26 cellular contexts compared by ENCODE assay signal in genomic region chrX:30190426-30190825, GRCh38. TPM values are rescaled to one million over a fixed set of nuclear protein-coding genes. Genes with fewer than 3 reads are reported as not detected.
DNase-seq lines count a peak whose midpoint lies in the region; ATAC-seq, FAIRE-seq and TF ChIP-seq lines count a peak whose summit lies in the region.
"Had no signal": no experiment of that assay in that cellular context is flagged by ENCODE, and none has a peak within 500 bp of the region (broad histone marks: within the 10 kb centered on the region; RNA-seq: fewer than 3 reads in every experiment).

No MANE protein-coding gene starts in this region.

- TF ChIP-seq CTCF in HepG2 (CRISPR knock-in tag; IDR thresholded peaks at IDR 0.05) = no peak
- TF ChIP-seq CTCF in right lobe of liver (IDR thresholded peaks at IDR 0.05) = no peak

- H3K79me2 ChIP-seq in HepG2 (ENCODE audit: insufficient read depth, low read length) = no peaks in the 10 kb centered on the region

- no peaks in the 10 kb centered on the region for H4K20me1 ChIP-seq in HepG2 (ENCODE audit: insufficient read depth, low read length)

- no peak overlapping the region for H3K4me2 ChIP-seq in HepG2 (ENCODE audit: low read depth, low read length)

- TF ChIP-seq EP300 in HepG2 (IDR thresholded peaks at IDR 0.05; ENCODE audit: low read depth in 2 of 2, low read length in 2 of 2) (no peak), HepG2 (CRISPR knock-in tag; IDR thresholded peaks at IDR 0.05; ENCODE audit: borderline replicate concordance) (no peak)

- ATAC-seq in HepG2 (no peak), right lobe of liver (no peak), left ventricle myocardium superior (no peak), GM18870 (IDR thresholded peaks at IDR 0.05; ENCODE audit: unreplicated experiment) (no peak)

- FAIRE-seq in HepG2 (lab: Jason Lieb, UNC) (no peak), colon (lab: Jason Lieb, UNC) (peak; percentile 76), small intestine (lab: Jason Lieb, UNC) (peak; percentile 55), frontal cortex (lab: Jason Lieb, UNC) (no peak)
- FAIRE-seq: GM12891, GM18507, H54 had no signal

- H3K4me3 ChIP-seq in HepG2 (replicated peaks in 1 of 3; ENCODE audit: insufficient read depth in 1 of 3, low read depth in 2 of 3, low read length in 3 of 3) (no peak overlapping the region), right lobe of liver (no peak overlapping the region), small intestine (ENCODE audit: low read depth in 1 of 2, low read length in 2 of 2) (no peak overlapping the region)
- H3K4me3 ChIP-seq: HAP-1 had no signal

- BruUV-seq in HepG2 (replicated peaks; lab: Mats Ljungman, UMichigan) = no TSS peak

- DNase-seq in HepG2 (ENCODE audit: low spot score) = no peak
- DNase-seq in right lobe of liver = no peak
- DNase-seq in OCI-M1 (lab: John Stamatoyannopoulos, UW) = peak; percentile 0
- no peak for DNase-seq in small intestine
- no peak for DNase-seq in left ventricle myocardium superior
- no peak for DNase-seq in frontal cortex (ENCODE audit: low spot score in 2 of 2)
- DNase-seq: C1 segment of cervical spinal cord; Calu3; CD4-positive, alpha-beta memory T cell; COR-L47; DMS53; DMS79 treated with DMSO at 0.1 percent for 48 hours; GF-D8; GOT3; HFFc6 had no signal

- TF ChIP-seq RAD21 in HepG2 (CRISPR knock-in tag; IDR thresholded peaks at IDR 0.05) = no peak

- H3K36me3 ChIP-seq in HepG2 (replicated peaks in 1 of 2; ENCODE audit: control insufficient read depth in 1 of 2, insufficient read depth in 2 of 2, low read length in 2 of 2) = no peaks in the 10 kb centered on the region
- no peaks in the 10 kb centered on the region for H3K36me3 ChIP-seq in right lobe of liver
- no peaks in the 10 kb centered on the region for H3K36me3 ChIP-seq in small intestine (ENCODE audit: control insufficient read depth in 2 of 2, insufficient read depth in 2 of 2, low read length in 2 of 2)
- H3K36me3 ChIP-seq: HAP-1 had no signal

- H3K27me3 ChIP-seq in HepG2 (ENCODE audit: control insufficient read depth in 1 of 2, insufficient read depth in 2 of 2, low read length in 2 of 2) = no peaks in the 10 kb centered on the region
- peaks cover 0 to 7% of the 10 kb centered on the region in 2 donors for H3K27me3 ChIP-seq in right lobe of liver
- no peaks in the 10 kb centered on the region for H3K27me3 ChIP-seq in small intestine (ENCODE audit: control insufficient read depth in 2 of 2, insufficient read depth in 2 of 2, low read length in 2 of 2)

- WGBS in HepG2 (ENCODE audit: low lambda C conversion rate) = 53% methylated on average over 2 of the region's 2 CpGs
- 60% methylated on average over 2 of the region's 2 CpGs for WGBS in right lobe of liver (ENCODE audit: insufficient coverage, low coverage, low lambda C conversion rate, missing lambda C conversion rate)
- 84 to 94% (median 84%) methylated on average over 2 of the region's 2 CpGs for WGBS in small intestine, 3 donors

- TF ChIP-seq POLR2A in HepG2 (IDR thresholded peaks at IDR 0.05; ENCODE audit: insufficient read depth in 1 of 2, low read depth in 2 of 2, low read length in 2 of 2) = no peak
- no peak for TF ChIP-seq POLR2A in right lobe of liver (IDR thresholded peaks at IDR 0.05)

- no peak overlapping the region for H3K9ac ChIP-seq in HepG2 (ENCODE audit: insufficient read depth, low read depth, low read length)

- H3K27ac ChIP-seq in HepG2 (ENCODE audit: extremely low read length, insufficient read depth, low read length) = no peak overlapping the region
- no peak overlapping the region for H3K27ac ChIP-seq in right lobe of liver
- H3K27ac ChIP-seq in small intestine (ENCODE audit: low read depth in 1 of 2, low read length in 1 of 2) = no peak overlapping the region

- H3K4me1 ChIP-seq in HepG2 (ENCODE audit: insufficient read depth, low read length) (no peaks in the 10 kb centered on the region), right lobe of liver (no peaks in the 10 kb centered on the region), small intestine (ENCODE audit: control insufficient read depth in 2 of 2, insufficient read depth in 1 of 2, low read depth in 1 of 2, low read length in 1 of 2) (no peaks in the 10 kb centered on the region)
- H3K4me1 ChIP-seq: HAP-1 had no signal

- CTCF ChIA-PET in HepG2 (lab: Yijun Ruan, JAX; ENCODE audit: low intra/inter-chr PET ratio, low total read pairs) = no interaction called here

- in situ Hi-C loops in HepG2 (cut with HindIII; ENCODE audit: extremely low pct_ligation_motif_present, low pct_unique_long_range_greater_than_20kb) = no loop called here

- H3K9me3 ChIP-seq in HepG2 (ENCODE audit: low read length) (no peaks in the 10 kb centered on the region), right lobe of liver (no peaks in the 10 kb centered on the region), small intestine (ENCODE audit: control insufficient read depth, low read depth) (no peaks in the 10 kb centered on the region)
- H3K9me3 ChIP-seq: HAP-1 had no signal

- intact Hi-C loops in HepG2 (cut with micrococcal nuclease; ENCODE audit: unreplicated experiment) = no loop called here
- intact Hi-C loops in right lobe of liver (cut with DNase I) = no loop called here
- intact Hi-C loops in left ventricle myocardium superior (cut with micrococcal nuclease) = no loop called here

- POLR2A ChIA-PET in HepG2 (lab: Yijun Ruan, JAX) = no interaction called here

- no peak overlapping the region for H2AFZ ChIP-seq in HepG2 (ENCODE audit: low read length)

RNA-seq across cellular contexts. Expression of gene MAGEB2, which starts 24.9 kb away (rescaled TPM):
- total RNA-seq in HepG2 (2016; rRNA removed; fragmentation: Illumina TruSeq; extraction: Trizol) (not detected in 2 replicates), right lobe of liver (not detected), left ventricle myocardium superior (not detected), frontal cortex (not detected)
- not detected in 2 replicates for total RNA-seq in HepG2 (2016; cell fraction: cytosol; rRNA removed; fragmentation: Illumina TruSeq; extraction: Trizol; ENCODE audit: low read depth)
- total RNA-seq in HepG2 (2016; cell fraction: insoluble cytoplasmic fraction; rRNA removed; fragmentation: Illumina TruSeq; extraction: Trizol) = not detected in 2 replicates
- total RNA-seq in HepG2 (2016; cell fraction: membrane; rRNA removed; fragmentation: Illumina TruSeq; extraction: Trizol) = not detected in 2 replicates
- total RNA-seq in HepG2 (2016; cell fraction: nucleus; rRNA removed; fragmentation: Illumina TruSeq; extraction: Trizol) = not detected in 2 replicates
- polyA plus RNA-seq in HepG2 (2011; rRNA removed) (not detected in 2 replicates), small intestine (not detected)
- not detected in 2 replicates for polyA plus RNA-seq in HepG2 (2011; cell fraction: cytosol; rRNA removed)
- polyA plus RNA-seq in HepG2 (2011; cell fraction: nucleus; rRNA removed) = not detected in 2 replicates
- polyA plus RNA-seq in HepG2 (2012) = not detected in 2 replicates
- not detected in 2 replicates for polyA plus RNA-seq in HepG2 (2016; cell fraction: cytosol; fragmentation: Illumina TruSeq; extraction: Trizol; ENCODE audit: low read depth)
- polyA plus RNA-seq in HepG2 (2016; cell fraction: insoluble cytoplasmic fraction; fragmentation: Illumina TruSeq; extraction: Trizol; ENCODE audit: low read depth) = not detected in 2 replicates
- polyA plus RNA-seq in HepG2 (2016; cell fraction: membrane; fragmentation: Illumina TruSeq; extraction: Trizol; ENCODE audit: low read depth) = not detected in 2 replicates
- not detected in 2 replicates for polyA plus RNA-seq in HepG2 (2016; cell fraction: nucleus; fragmentation: Illumina TruSeq; extraction: Trizol; ENCODE audit: insufficient read depth, low read depth)
- polyA minus RNA-seq in HepG2 (2011; rRNA and poly(A)+ RNA removed; ENCODE audit: low replicate concordance) = not detected in 2 replicates
- not detected in 2 replicates for polyA minus RNA-seq in HepG2 (2011; cell fraction: cytosol; rRNA and poly(A)+ RNA removed)
- polyA minus RNA-seq in HepG2 (2011; cell fraction: nucleus; rRNA and poly(A)+ RNA removed) = not detected in 2 replicates
- total RNA-seq: A673; Calu3; CD4-positive, alpha-beta memory T cell; G401; HFFc6 had no signal
- polyA plus RNA-seq: BJ; CD4-positive, alpha-beta memory T cell had no signal

RNA-seq across cellular contexts. Expression of gene MAGEB3, which starts 40.0 kb away (rescaled TPM):
- total RNA-seq in HepG2 (2016; rRNA removed; fragmentation: Illumina TruSeq; extraction: Trizol) (not detected in 2 replicates), right lobe of liver (not detected), left ventricle myocardium superior (not detected), frontal cortex (not detected)
- total RNA-seq in HepG2 (2016; cell fraction: cytosol; rRNA removed; fragmentation: Illumina TruSeq; extraction: Trizol; ENCODE audit: low read depth) = not detected in 2 replicates
- total RNA-seq in HepG2 (2016; cell fraction: insoluble cytoplasmic fraction; rRNA removed; fragmentation: Illumina TruSeq; extraction: Trizol) = not detected in 2 replicates
- total RNA-seq in HepG2 (2016; cell fraction: membrane; rRNA removed; fragmentation: Illumina TruSeq; extraction: Trizol) = not detected in 2 replicates
- total RNA-seq in HepG2 (2016; cell fraction: nucleus; rRNA removed; fragmentation: Illumina TruSeq; extraction: Trizol) = not detected in 2 replicates
- polyA plus RNA-seq in HepG2 (2011; rRNA removed) (not detected in 2 replicates), small intestine (not detected)
- polyA plus RNA-seq in HepG2 (2011; cell fraction: cytosol; rRNA removed) = not detected in 2 replicates
- not detected in 2 replicates for polyA plus RNA-seq in HepG2 (2011; cell fraction: nucleus; rRNA removed)
- polyA plus RNA-seq in HepG2 (2012) = not detected in 2 replicates
- polyA plus RNA-seq in HepG2 (2016; cell fraction: cytosol; fragmentation: Illumina TruSeq; extraction: Trizol; ENCODE audit: low read depth) = not detected in 2 replicates
- polyA plus RNA-seq in HepG2 (2016; cell fraction: insoluble cytoplasmic fraction; fragmentation: Illumina TruSeq; extraction: Trizol; ENCODE audit: low read depth) = not detected in 2 replicates
- polyA plus RNA-seq in HepG2 (2016; cell fraction: membrane; fragmentation: Illumina TruSeq; extraction: Trizol; ENCODE audit: low read depth) = not detected in 2 replicates
- polyA plus RNA-seq in HepG2 (2016; cell fraction: nucleus; fragmentation: Illumina TruSeq; extraction: Trizol; ENCODE audit: insufficient read depth, low read depth) = not detected in 2 replicates
- polyA minus RNA-seq in HepG2 (2011; rRNA and poly(A)+ RNA removed; ENCODE audit: low replicate concordance) = not detected in 2 replicates
- not detected in 2 replicates for polyA minus RNA-seq in HepG2 (2011; cell fraction: cytosol; rRNA and poly(A)+ RNA removed)
- not detected in 2 replicates for polyA minus RNA-seq in HepG2 (2011; cell fraction: nucleus; rRNA and poly(A)+ RNA removed)
- total RNA-seq: A172; A673; Calu3; CD4-positive, alpha-beta memory T cell; G401; HFFc6 had no signal
- polyA plus RNA-seq: BJ; CD4-positive, alpha-beta memory T cell had no signal

RNA-seq across cellular contexts. Expression of gene MAGEB4, which starts 51.4 kb away (rescaled TPM):
- total RNA-seq in HepG2 (2016; rRNA removed; fragmentation: Illumina TruSeq; extraction: Trizol) (not detected in 2 replicates), right lobe of liver (not detected), left ventricle myocardium superior (not detected), frontal cortex (not detected)
- not detected in 2 replicates for total RNA-seq in HepG2 (2016; cell fraction: cytosol; rRNA removed; fragmentation: Illumina TruSeq; extraction: Trizol; ENCODE audit: low read depth)
- not detected in 2 replicates for total RNA-seq in HepG2 (2016; cell fraction: insoluble cytoplasmic fraction; rRNA removed; fragmentation: Illumina TruSeq; extraction: Trizol)
- not detected in 2 replicates for total RNA-seq in HepG2 (2016; cell fraction: membrane; rRNA removed; fragmentation: Illumina TruSeq; extraction: Trizol)
- not detected in 2 replicates for total RNA-seq in HepG2 (2016; cell fraction: nucleus; rRNA removed; fragmentation: Illumina TruSeq; extraction: Trizol)
- polyA plus RNA-seq in HepG2 (2011; rRNA removed) (not detected in 2 replicates), small intestine (not detected)
- polyA plus RNA-seq in HepG2 (2011; cell fraction: cytosol; rRNA removed) = not detected in 2 replicates
- polyA plus RNA-seq in HepG2 (2011; cell fraction: nucleus; rRNA removed) = not detected in 2 replicates
- not detected in 2 replicates for polyA plus RNA-seq in HepG2 (2012)
- not detected in 2 replicates for polyA plus RNA-seq in HepG2 (2016; cell fraction: cytosol; fragmentation: Illumina TruSeq; extraction: Trizol; ENCODE audit: low read depth)
- polyA plus RNA-seq in HepG2 (2016; cell fraction: insoluble cytoplasmic fraction; fragmentation: Illumina TruSeq; extraction: Trizol; ENCODE audit: low read depth) = not detected in 2 replicates
- not detected in 2 replicates for polyA plus RNA-seq in HepG2 (2016; cell fraction: membrane; fragmentation: Illumina TruSeq; extraction: Trizol; ENCODE audit: low read depth)
- polyA plus RNA-seq in HepG2 (2016; cell fraction: nucleus; fragmentation: Illumina TruSeq; extraction: Trizol; ENCODE audit: insufficient read depth, low read depth) = not detected in 2 replicates
- not detected in 2 replicates for polyA minus RNA-seq in HepG2 (2011; rRNA and poly(A)+ RNA removed; ENCODE audit: low replicate concordance)
- not detected in 2 replicates for polyA minus RNA-seq in HepG2 (2011; cell fraction: cytosol; rRNA and poly(A)+ RNA removed)
- not detected in 2 replicates for polyA minus RNA-seq in HepG2 (2011; cell fraction: nucleus; rRNA and poly(A)+ RNA removed)
- total RNA-seq: A172; A673; Calu3; CD4-positive, alpha-beta memory T cell; Daoy; G401; HFFc6 had no signal
- polyA plus RNA-seq: BJ; CD4-positive, alpha-beta memory T cell had no signal

RNA-seq across cellular contexts. Expression of gene MAGEB1, which starts 56.5 kb away (rescaled TPM):
- total RNA-seq in HepG2 (2016; rRNA removed; fragmentation: Illumina TruSeq; extraction: Trizol) (not detected in 2 replicates), right lobe of liver (not detected), left ventricle myocardium superior (not detected), frontal cortex (not detected)
- total RNA-seq in HepG2 (2016; cell fraction: cytosol; rRNA removed; fragmentation: Illumina TruSeq; extraction: Trizol; ENCODE audit: low read depth) = not detected in 2 replicates
- total RNA-seq in HepG2 (2016; cell fraction: insoluble cytoplasmic fraction; rRNA removed; fragmentation: Illumina TruSeq; extraction: Trizol) = not detected in 2 replicates
- total RNA-seq in HepG2 (2016; cell fraction: membrane; rRNA removed; fragmentation: Illumina TruSeq; extraction: Trizol) = not detected in 2 replicates
- total RNA-seq in HepG2 (2016; cell fraction: nucleus; rRNA removed; fragmentation: Illumina TruSeq; extraction: Trizol) = not detected in 2 replicates
- polyA plus RNA-seq in HepG2 (2011; rRNA removed) (not detected in 2 replicates), small intestine (not detected)
- polyA plus RNA-seq in HepG2 (2011; cell fraction: cytosol; rRNA removed) = not detected in 2 replicates
- not detected in 2 replicates for polyA plus RNA-seq in HepG2 (2011; cell fraction: nucleus; rRNA removed)
- not detected in 2 replicates for polyA plus RNA-seq in HepG2 (2012)
- polyA plus RNA-seq in HepG2 (2016; cell fraction: cytosol; fragmentation: Illumina TruSeq; extraction: Trizol; ENCODE audit: low read depth) = not detected in 2 replicates
- polyA plus RNA-seq in HepG2 (2016; cell fraction: insoluble cytoplasmic fraction; fragmentation: Illumina TruSeq; extraction: Trizol; ENCODE audit: low read depth) = not detected in 2 replicates
- not detected in 2 replicates for polyA plus RNA-seq in HepG2 (2016; cell fraction: membrane; fragmentation: Illumina TruSeq; extraction: Trizol; ENCODE audit: low read depth)
- not detected in 2 replicates for polyA plus RNA-seq in HepG2 (2016; cell fraction: nucleus; fragmentation: Illumina TruSeq; extraction: Trizol; ENCODE audit: insufficient read depth, low read depth)
- not detected in 2 replicates for polyA minus RNA-seq in HepG2 (2011; rRNA and poly(A)+ RNA removed; ENCODE audit: low replicate concordance)
- polyA minus RNA-seq in HepG2 (2011; cell fraction: cytosol; rRNA and poly(A)+ RNA removed) = not detected in 2 replicates
- polyA minus RNA-seq in HepG2 (2011; cell fraction: nucleus; rRNA and poly(A)+ RNA removed) = not detected in 2 replicates
- total RNA-seq: A172; A673; Calu3; CD4-positive, alpha-beta memory T cell; G401; HFFc6 had no signal
- polyA plus RNA-seq: BJ; CD4-positive, alpha-beta memory T cell had no signal
